In genomic region chr10:96772239-96772638, GRCh38 we compare ENCODE assay signal across 16 cellular contexts. TPM values are rescaled to one million over a fixed set of nuclear protein-coding genes. Genes with fewer than 3 reads are reported as not detected.
DNase-seq lines count a peak whose midpoint lies in the region; ATAC-seq and TF ChIP-seq lines count a peak whose summit lies in the region.
"Had no signal": no experiment of that assay in that cellular context is flagged by ENCODE, and none has a peak within 500 bp of the region (broad histone marks: within the 10 kb centered on the region; RNA-seq: fewer than 3 reads in every experiment).

No MANE protein-coding gene starts in this region.

- no peaks in the 10 kb centered on the region for H3K36me3 ChIP-seq in HEK293 (ENCODE audit: control insufficient read depth in 2 of 2, insufficient read depth in 1 of 2, low read length in 2 of 2)
- H3K36me3 ChIP-seq: BE2C had no signal

- no peaks in the 10 kb centered on the region for H3K4me1 ChIP-seq in HEK293 (ENCODE audit: control insufficient read depth, insufficient read depth, low read length)
- H3K4me1 ChIP-seq: BE2C had no signal

- ATAC-seq in activated naive CD8-positive, alpha-beta T cell treated with anti-CD3 and anti-CD28 coated beads, Interleukin-2, amount 50 U/mL, for 24 hours, result peak; percentile 59
- ATAC-seq in HG03521 (IDR thresholded peaks at IDR 0.05; ENCODE audit: unreplicated experiment), result no peak
- ATAC-seq: HCT116 had no signal

- peak overlapping the region; percentile 34 for H3K27ac Mint-ChIP-seq in activated naive CD8-positive, alpha-beta T cell treated with anti-CD3 and anti-CD28 coated beads, Interleukin-2, amount 50 U/mL, for 24 hours
- no peak overlapping the region for H3K27ac Mint-ChIP-seq in activated naive CD8-positive, alpha-beta T cell treated with anti-CD3 and anti-CD28 coated beads for 36 hours
- no peak overlapping the region for H3K27ac Mint-ChIP-seq in endothelial cell (ENCODE audit: unreplicated experiment)
- H3K27ac Mint-ChIP-seq in chondrocyte (ENCODE audit: unreplicated experiment), result no peak overlapping the region
- H3K27ac Mint-ChIP-seq: CD4-positive, alpha-beta T cell had no signal

- TF ChIP-seq CTCF in HEK293 (tag by site-specific recombination; IDR thresholded peaks at IDR 0.05), result no peak
- no peak for TF ChIP-seq CTCF in endothelial cell (IDR thresholded peaks at IDR 0.05; ENCODE audit: unreplicated experiment)
- TF ChIP-seq CTCF in chondrocyte (IDR thresholded peaks at IDR 0.05), result no peak

- H3K4me1 Mint-ChIP-seq in activated naive CD8-positive, alpha-beta T cell treated with anti-CD3 and anti-CD28 coated beads, Interleukin-2, amount 50 U/mL, for 24 hours, result peaks cover 9% of the 10 kb centered on the region
- H3K4me1 Mint-ChIP-seq in activated naive CD8-positive, alpha-beta T cell treated with anti-CD3 and anti-CD28 coated beads for 36 hours, result no peaks in the 10 kb centered on the region
- H3K4me1 Mint-ChIP-seq in endothelial cell (ENCODE audit: unreplicated experiment) (no peaks in the 10 kb centered on the region), chondrocyte (ENCODE audit: low read depth) (no peaks in the 10 kb centered on the region)

- H3K27me3 Mint-ChIP-seq in activated naive CD8-positive, alpha-beta T cell treated with anti-CD3 and anti-CD28 coated beads, Interleukin-2, amount 50 U/mL, for 24 hours, result peaks cover 5% of the 10 kb centered on the region
- H3K27me3 Mint-ChIP-seq in activated naive CD8-positive, alpha-beta T cell treated with anti-CD3 and anti-CD28 coated beads for 36 hours, result peaks cover 3% of the 10 kb centered on the region
- no peaks in the 10 kb centered on the region for H3K27me3 Mint-ChIP-seq in endothelial cell (ENCODE audit: unreplicated experiment)
- H3K27me3 Mint-ChIP-seq in chondrocyte (ENCODE audit: low read depth), result no peaks in the 10 kb centered on the region

- no peak overlapping the region for H3K4me3 ChIP-seq in HEK293 (ENCODE audit: low read depth, low read length)

- H3K27ac ChIP-seq in HEK293 (ENCODE audit: extremely low read depth, low read depth, low read length), result no peak overlapping the region

- no peak for DNase-seq in activated naive CD8-positive, alpha-beta T cell treated with anti-CD3 and anti-CD28 coated beads, Interleukin-2, amount 50 U/mL, for 24 hours
- no peak for DNase-seq in activated naive CD8-positive, alpha-beta T cell treated with anti-CD3 and anti-CD28 coated beads for 36 hours
- peak; percentile 44 for DNase-seq in CD1c-positive myeloid dendritic cell (ENCODE audit: extremely low spot score)
- no peak for DNase-seq in endothelial cell (ENCODE audit: low spot score)
- no peak for DNase-seq in chondrocyte (ENCODE audit: low spot score)
- DNase-seq: C1 segment of cervical spinal cord; CD4-positive, alpha-beta T cell; DMS153; DMS79; GF-D8; GOT3; H7 had no signal

- H3K36me3 Mint-ChIP-seq in activated naive CD8-positive, alpha-beta T cell treated with anti-CD3 and anti-CD28 coated beads, Interleukin-2, amount 50 U/mL, for 24 hours (ENCODE audit: low read depth), result peaks cover 2% of the 10 kb centered on the region
- no peaks in the 10 kb centered on the region for H3K36me3 Mint-ChIP-seq in activated naive CD8-positive, alpha-beta T cell treated with anti-CD3 and anti-CD28 coated beads for 36 hours
- H3K36me3 Mint-ChIP-seq in endothelial cell (ENCODE audit: low read depth, unreplicated experiment) (peaks cover 4% of the 10 kb centered on the region), chondrocyte (ENCODE audit: low read depth) (no peaks in the 10 kb centered on the region)

- CTCF ChIA-PET in HEK293 (lab: Yijun Ruan, JAX), result interaction anchor here (0.7 kb wide), 1 partner anchor 88 kb away, joined by 3 read pairs; no protein-coding TSS in a partner anchor

- POLR2A ChIA-PET in HEK293 (lab: Yijun Ruan, JAX), result no interaction called here

- H3K9me3 ChIP-seq in HEK293 (ENCODE audit: control insufficient read depth, insufficient read depth, low read depth, low read length), result no peaks in the 10 kb centered on the region
- H3K9me3 ChIP-seq: BE2C had no signal

- H3K4me3 Mint-ChIP-seq in activated naive CD8-positive, alpha-beta T cell treated with anti-CD3 and anti-CD28 coated beads, Interleukin-2, amount 50 U/mL, for 24 hours, result no peak overlapping the region
- no peak overlapping the region for H3K4me3 Mint-ChIP-seq in activated naive CD8-positive, alpha-beta T cell treated with anti-CD3 and anti-CD28 coated beads for 36 hours
- peak overlapping the region; percentile 26 for H3K4me3 Mint-ChIP-seq in endothelial cell (ENCODE audit: unreplicated experiment)
- H3K4me3 Mint-ChIP-seq in chondrocyte (ENCODE audit: unreplicated experiment), result no peak overlapping the region
- H3K4me3 Mint-ChIP-seq: CD4-positive, alpha-beta T cell had no signal

- peaks cover 7% of the 10 kb centered on the region for H3K9me3 Mint-ChIP-seq in activated naive CD8-positive, alpha-beta T cell treated with anti-CD3 and anti-CD28 coated beads, Interleukin-2, amount 50 U/mL, for 24 hours
- peaks cover 6% of the 10 kb centered on the region for H3K9me3 Mint-ChIP-seq in activated naive CD8-positive, alpha-beta T cell treated with anti-CD3 and anti-CD28 coated beads for 36 hours
- H3K9me3 Mint-ChIP-seq in endothelial cell (ENCODE audit: unreplicated experiment) (peaks cover 8% of the 10 kb centered on the region), chondrocyte (ENCODE audit: low read depth) (peaks cover 10% of the 10 kb centered on the region)

TF ChIP-seq in HEK293, 187 proteins besides CTCF, POLR2A, EP300 and RAD21:
- TF ChIP-seq SCRT2 (tag by site-specific recombination; IDR thresholded peaks at IDR 0.05) (0 out of 2 replicates have a peak, but pooled peaks have one; percentile 19), ZNF324 (tag by site-specific recombination; IDR thresholded peaks at IDR 0.05) (no peak), ZNF670 (tag by site-specific recombination; IDR thresholded peaks at IDR 0.05; ENCODE audit: low read depth) (no peak)
- TF ChIP-seq, protein P1, sequence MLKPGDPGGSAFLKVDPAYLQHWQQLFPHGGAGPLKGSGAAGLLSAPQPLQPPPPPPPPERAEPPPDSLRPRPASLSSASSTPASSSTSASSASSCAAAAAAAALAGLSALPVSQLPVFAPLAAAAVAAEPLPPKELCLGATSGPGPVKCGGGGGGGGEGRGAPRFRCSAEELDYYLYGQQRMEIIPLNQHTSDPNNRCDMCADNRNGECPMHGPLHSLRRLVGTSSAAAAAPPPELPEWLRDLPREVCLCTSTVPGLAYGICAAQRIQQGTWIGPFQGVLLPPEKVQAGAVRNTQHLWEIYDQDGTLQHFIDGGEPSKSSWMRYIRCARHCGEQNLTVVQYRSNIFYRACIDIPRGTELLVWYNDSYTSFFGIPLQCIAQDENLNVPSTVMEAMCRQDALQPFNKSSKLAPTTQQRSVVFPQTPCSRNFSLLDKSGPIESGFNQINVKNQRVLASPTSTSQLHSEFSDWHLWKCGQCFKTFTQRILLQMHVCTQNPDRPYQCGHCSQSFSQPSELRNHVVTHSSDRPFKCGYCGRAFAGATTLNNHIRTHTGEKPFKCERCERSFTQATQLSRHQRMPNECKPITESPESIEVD (tag by site-specific recombination; IDR thresholded peaks at IDR 0.05), result no peak
TF ChIP-seq in HEK293: peak in this region for 1.

RNA-seq across cellular contexts. Expression of gene PIK3AP1, which starts 51.9 kb away (rescaled TPM):
- total RNA-seq in activated naive CD8-positive, alpha-beta T cell treated with anti-CD3 and anti-CD28 coated beads for 36 hours, result 1 to 10 TPM; 4.5 to 5.1 TPM
- total RNA-seq in endothelial cell (ENCODE audit: unreplicated experiment) (9.0 TPM), chondrocyte (9.7 to 12.4 TPM (median 9.9 TPM) in 3 replicates)

RNA-seq across cellular contexts. Expression of gene LCOR, which starts 59.9 kb away (rescaled TPM):
- total RNA-seq in activated naive CD8-positive, alpha-beta T cell treated with anti-CD3 and anti-CD28 coated beads for 36 hours, result 10 to 100 TPM; 25.9 to 27.6 TPM
- 36.6 TPM for total RNA-seq in endothelial cell (ENCODE audit: unreplicated experiment)
- 27.9 to 37.2 TPM (median 29.4 TPM) in 3 replicates for total RNA-seq in chondrocyte
